Comparison of ENCODE assay signal across 1 cellular context in genomic region chr20:45611054-45611453, GRCh38.
TF ChIP-seq lines count a peak whose summit lies in the region.

No MANE protein-coding gene starts in this region.

TF ChIP-seq in K562, 482 proteins besides CTCF, POLR2A, EP300 and RAD21 (continues in another document):
- TF ChIP-seq NCOA4 (IDR thresholded peaks at IDR 0.05; ENCODE audit: partially characterized antibody) (no peak), SP2 (IDR thresholded peaks at IDR 0.05; ENCODE audit: extremely low read depth, low read depth, low read length, poor library complexity, severe bottlenecking) (no peak), YBX1 (IDR thresholded peaks at IDR 0.05) (no peak), EGR1 (conservative IDR thresholded peaks at IDR 0.05) (peak; percentile 88), MGA (IDR thresholded peaks at IDR 0.05) (no peak), USF2 (CRISPR knock-in tag; IDR thresholded peaks at IDR 0.05) (no peak), VEZF1 (CRISPR knock-in tag; IDR thresholded peaks at IDR 0.05) (peak; percentile 77), HEY1 (CRISPR knock-in tag; IDR thresholded peaks at IDR 0.05; ENCODE audit: borderline replicate concordance) (no peak), TOE1 (IDR thresholded peaks at IDR 0.05; ENCODE audit: borderline replicate concordance) (no peak), TOE1 (CRISPR knock-in tag; IDR thresholded peaks at IDR 0.05; ENCODE audit: borderline replicate concordance, low read depth) (no peak), ZNF780A (CRISPR knock-in tag; IDR thresholded peaks at IDR 0.05) (no peak), RNF2 (IDR thresholded peaks at IDR 0.05) (peak; percentile 46; the same call in 1 of the 2 replicates), TRIM28 (IDR thresholded peaks at IDR 0.05) (no peak), ATF1 (CRISPR knock-in tag; IDR thresholded peaks at IDR 0.05) (no peak), ATF1 (tag; IDR thresholded peaks at IDR 0.05) (no peak), PRDM10 (IDR thresholded peaks at IDR 0.05; ENCODE audit: partially characterized antibody) (peak; percentile 19), RERE (CRISPR knock-in tag; IDR thresholded peaks at IDR 0.05; ENCODE audit: borderline replicate concordance) (no peak), EP400 (IDR thresholded peaks at IDR 0.05) (no peak), PKNOX1 (IDR thresholded peaks at IDR 0.05) (no peak), ZNF217 (CRISPR knock-in tag; IDR thresholded peaks at IDR 0.05) (no peak), ZNF586 (CRISPR knock-in tag; conservative IDR thresholded peaks at IDR 0.05) (no peak), ZHX1 (conservative IDR thresholded peaks at IDR 0.05; ENCODE audit: low read length) (no peak), CEBPG (CRISPR knock-in tag; IDR thresholded peaks at IDR 0.05) (no peak), CEBPG (tag; conservative IDR thresholded peaks at IDR 0.05 in 1 of 2, IDR thresholded peaks at IDR 0.05 in 1 of 2) (peak; percentile 7 to 57; a peak in 1 of 4 replicates)
